In the genomic region with DNA sequence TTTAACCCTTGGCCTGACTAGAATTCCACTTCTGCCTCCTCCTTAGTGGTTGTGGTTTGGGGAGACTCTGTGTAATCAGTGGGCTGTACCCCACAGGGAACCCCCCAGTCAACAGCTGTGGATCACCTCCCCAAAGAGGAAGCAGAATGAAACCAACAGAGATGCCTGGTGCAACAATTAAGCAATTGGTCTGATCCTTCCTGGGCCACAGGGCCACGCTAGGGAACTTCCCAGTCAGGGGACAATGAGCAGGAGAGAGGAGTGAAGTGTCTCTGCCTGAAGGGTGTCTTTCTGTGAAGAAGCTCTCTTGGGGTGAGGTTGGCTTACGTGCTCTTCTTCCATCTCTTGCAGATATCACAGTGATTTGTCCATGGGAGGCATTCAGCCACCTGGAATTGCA, we compare ENCODE assay signal across 16 cellular contexts. TPM values are rescaled to one million over a fixed set of nuclear protein-coding genes. Genes with fewer than 3 reads are reported as not detected.
DNase-seq lines count a peak whose midpoint lies in the region; ATAC-seq lines count a peak whose summit lies in the region.
"Had no signal": no experiment of that assay in that cellular context is flagged by ENCODE, and none has a peak within 500 bp of the region (broad histone marks: within the 10 kb centered on the region; RNA-seq: fewer than 3 reads in every experiment).

No MANE protein-coding gene starts in this region.

- no peak overlapping the region for H3K4me3 Mint-ChIP-seq in stimulated activated effector memory CD8-positive, alpha-beta T cell treated with anti-CD3 and anti-CD28 coated beads, Interleukin-12 subunit alpha, Interleukin-12 subunit beta, amount 100 ng/mL, for 72 hours
- H3K4me3 Mint-ChIP-seq: stimulated activated naive CD8-positive, alpha-beta T cell treated with anti-CD3 and anti-CD28 coated beads, Interleukin-15, amount 100 ng/mL, for 72 hours had no signal

- H3K9me3 Mint-ChIP-seq in stimulated activated effector memory CD8-positive, alpha-beta T cell treated with anti-CD3 and anti-CD28 coated beads, Interleukin-12 subunit alpha, Interleukin-12 subunit beta, amount 100 ng/mL, for 72 hours: no peaks in the 10 kb centered on the region
- H3K9me3 Mint-ChIP-seq: stimulated activated naive CD8-positive, alpha-beta T cell treated with anti-CD3 and anti-CD28 coated beads, Interleukin-15, amount 100 ng/mL, for 72 hours had no signal

- peak; percentile 82 for ATAC-seq in GM18868 (IDR thresholded peaks at IDR 0.05; ENCODE audit: unreplicated experiment)
- peak; percentile 23 for ATAC-seq in left lobe of liver
- ATAC-seq in GM18520 (IDR thresholded peaks at IDR 0.05; ENCODE audit: unreplicated experiment): no peak
- no peak for ATAC-seq in stimulated activated effector memory CD8-positive, alpha-beta T cell treated with anti-CD3 and anti-CD28 coated beads, Interleukin-12 subunit alpha, Interleukin-12 subunit beta, amount 100 ng/mL, for 72 hours
- ATAC-seq: stimulated activated naive CD8-positive, alpha-beta T cell treated with anti-CD3 and anti-CD28 coated beads, Interleukin-15, amount 100 ng/mL, for 72 hours had no signal

- no peak overlapping the region for H3K27ac Mint-ChIP-seq in stimulated activated effector memory CD8-positive, alpha-beta T cell treated with anti-CD3 and anti-CD28 coated beads, Interleukin-12 subunit alpha, Interleukin-12 subunit beta, amount 100 ng/mL, for 72 hours

- H3K36me3 Mint-ChIP-seq in stimulated activated effector memory CD8-positive, alpha-beta T cell treated with anti-CD3 and anti-CD28 coated beads, Interleukin-12 subunit alpha, Interleukin-12 subunit beta, amount 100 ng/mL, for 72 hours: no peaks in the 10 kb centered on the region

- H3K4me1 Mint-ChIP-seq in stimulated activated effector memory CD8-positive, alpha-beta T cell treated with anti-CD3 and anti-CD28 coated beads, Interleukin-12 subunit alpha, Interleukin-12 subunit beta, amount 100 ng/mL, for 72 hours: peaks cover 9% of the 10 kb centered on the region

- DNase-seq in Ammon's horn (ENCODE audit: low spot score) (peak; percentile 28), NOMO-1 treated with dmso at 0.1 percent for 144 hours (lab: John Stamatoyannopoulos, UW; ENCODE audit: unreplicated experiment) (peak; percentile 37), left lobe of liver (ENCODE audit: low spot score) (no peak), NCI-H345 (lab: John Stamatoyannopoulos, UW) (no peak), NCI-H187 (lab: John Stamatoyannopoulos, UW) (no peak)
- DNase-seq in stimulated activated effector memory CD8-positive, alpha-beta T cell treated with anti-CD3 and anti-CD28 coated beads, Interleukin-12 subunit alpha, Interleukin-12 subunit beta, amount 100 ng/mL, for 72 hours (ENCODE audit: low spot score in 2 of 2): no peak
- DNase-seq: activated CD4-positive, alpha-beta T cell treated with anti-CD3 and anti-CD28 coated beads for 48 hours; NCI-H2171; SHP77; stimulated activated naive CD8-positive, alpha-beta T cell treated with anti-CD3 and anti-CD28 coated beads, Interleukin-15, amount 100 ng/mL, for 72 hours had no signal

RNA-seq across cellular contexts. Expression of a gene that starts 8.2 kb away (rescaled TPM):
- not detected for total RNA-seq in left lobe of liver
- total RNA-seq: cardiac muscle cell, fibroblast of lung, kidney epithelial cell, smooth muscle cell had no signal

RNA-seq across cellular contexts. Expression of a gene that starts 19.6 kb away (rescaled TPM):
- total RNA-seq in left lobe of liver: 22.3 TPM

RNA-seq across cellular contexts. Expression of a gene that starts 42.7 kb away (rescaled TPM):
- total RNA-seq in left lobe of liver: 0.30 TPM
- total RNA-seq: cardiac muscle cell had no signal

Comparison
In these comparisons a context has a peak if more than half of its experiments do, and no peak if none do; other contexts are left out.
1. DNase-seq: peak in Ammon's horn (single experiment) and NOMO-1 treated with dmso at 0.1 percent for 144 hours (single experiment); none in left lobe of liver (single experiment), NCI-H345 (single experiment), NCI-H187 (0 of 2) and stimulated activated effector memory CD8-positive, alpha-beta T cell treated with anti-CD3 and anti-CD28 coated beads, Interleukin-12 subunit alpha, Interleukin-12 subunit beta, amount 100 ng/mL, for 72 hours (0 of 2).
2. ATAC-seq: peak in GM18868 (single experiment) and left lobe of liver (single experiment); none in GM18520 (single experiment) and stimulated activated effector memory CD8-positive, alpha-beta T cell treated with anti-CD3 and anti-CD28 coated beads, Interleukin-12 subunit alpha, Interleukin-12 subunit beta, amount 100 ng/mL, for 72 hours (single experiment).